Comparison of ENCODE assay signal across 28 cellular contexts in genomic region chr10:78134919-78135318, GRCh38.
DNase-seq lines count a peak whose midpoint lies in the region; ATAC-seq and TF ChIP-seq lines count a peak whose summit lies in the region.
"Had no signal": no experiment of that assay in that cellular context is flagged by ENCODE, and none has a peak within 500 bp of the region (broad histone marks: within the 10 kb centered on the region; RNA-seq: fewer than 3 reads in every experiment).

No MANE protein-coding gene starts in this region.

- H2BK20ac ChIP-seq in IMR-90 (ENCODE audit: low read depth, low read length) = no peak overlapping the region

- H3K27me3 ChIP-seq in IMR-90 (ENCODE audit: control insufficient read depth, insufficient read depth, low read length) = peaks cover 42% of the 10 kb centered on the region
- no peaks in the 10 kb centered on the region for H3K27me3 ChIP-seq in mesendoderm (ENCODE audit: insufficient read depth, low read length, poor library complexity)
- H3K27me3 ChIP-seq: ovary, SJCRH30, tibial nerve had no signal

- H4K8ac ChIP-seq in IMR-90 (ENCODE audit: low read depth in 2 of 2, low read length in 2 of 2) = no peak overlapping the region
- no peak overlapping the region for H4K8ac ChIP-seq in mesendoderm (ENCODE audit: low read depth, low read length)

- H2BK5ac ChIP-seq in IMR-90 (ENCODE audit: low read depth, low read length, poor library complexity, severe bottlenecking) = no peak overlapping the region
- no peak overlapping the region for H2BK5ac ChIP-seq in mesendoderm (ENCODE audit: low read length)

- H3K79me1 ChIP-seq in IMR-90 (ENCODE audit: low read depth in 1 of 2, low read length in 2 of 2) (no peaks in the 10 kb centered on the region), mesendoderm (ENCODE audit: low read length) (no peaks in the 10 kb centered on the region)

- H3K79me2 ChIP-seq in mesendoderm (ENCODE audit: control insufficient read depth, insufficient read depth, low read length) = no peaks in the 10 kb centered on the region

- H2AK5ac ChIP-seq in IMR-90 (ENCODE audit: low read depth, low read length) (no peak overlapping the region), mesendoderm (ENCODE audit: low read length) (no peak overlapping the region)

- no peak overlapping the region for H2AK9ac ChIP-seq in IMR-90 (replicated peaks; ENCODE audit: low read depth, low read length, poor library complexity)

- H3K4me3 ChIP-seq in IMR-90 (ENCODE audit: insufficient read depth, low read depth, low read length) (no peak overlapping the region), mesendoderm (ENCODE audit: low read length) (no peak overlapping the region)
- H3K4me3 ChIP-seq: MG63, ovary, SJCRH30, stomach, tibial nerve had no signal

- no CpG with 5 or more reads among the region's 7 CpGs for WGBS in IMR-90 (ENCODE audit: extremely low coverage in 2 of 2, insufficient read length in 1 of 2), 2 experiments
- no CpG with 5 or more reads among the region's 7 CpGs for WGBS in mesendoderm (ENCODE audit: extremely low coverage, insufficient coverage, low lambda C conversion rate)

- H3K27ac ChIP-seq in IMR-90 (ENCODE audit: insufficient read depth, low read length) (no peak overlapping the region), mesendoderm (ENCODE audit: low read depth, low read length) (no peak overlapping the region)
- H3K27ac ChIP-seq: ovary, SJCRH30, stomach, tibial nerve had no signal

- no peaks in the 10 kb centered on the region for H3K4me1 ChIP-seq in IMR-90 (ENCODE audit: control insufficient read depth, insufficient read depth, low read length)
- H3K4me1 ChIP-seq in mesendoderm (ENCODE audit: control insufficient read depth, low read depth, low read length) = no peaks in the 10 kb centered on the region
- H3K4me1 ChIP-seq: SJCRH30, stomach, tibial nerve had no signal

- intact Hi-C loops in IMR-90 (cut with micrococcal nuclease) = no loop called here

- no peak for ATAC-seq in IMR-90 (ENCODE audit: low read depth)
- no peak for ATAC-seq in GM19324 (IDR thresholded peaks at IDR 0.05; ENCODE audit: low FRiP score, unreplicated experiment)
- ATAC-seq in GM19467 (IDR thresholded peaks at IDR 0.05; ENCODE audit: unreplicated experiment) = no peak
- ATAC-seq: activated CD4-positive, CD25-positive, alpha-beta regulatory T cell treated with anti-CD3 and anti-CD28 coated beads, Interleukin-2, amount 50 U/mL, for 24 hours; activated CD8-positive, alpha-beta T cell treated with anti-CD3 and anti-CD28 coated beads for 36 hours; T-cell had no signal

- H3K36me3 ChIP-seq in IMR-90 (ENCODE audit: control insufficient read depth, insufficient read depth, low read length) = no peaks in the 10 kb centered on the region
- H3K36me3 ChIP-seq in mesendoderm (ENCODE audit: control insufficient read depth, insufficient read depth, low read length) = no peaks in the 10 kb centered on the region
- H3K36me3 ChIP-seq: MG63, ovary, SJCRH30, stomach, tibial nerve had no signal

- H3K9me1 ChIP-seq in IMR-90 (ENCODE audit: insufficient read depth, low read length) = no peaks in the 10 kb centered on the region

- H2BK15ac ChIP-seq in IMR-90 (ENCODE audit: low read depth, low read length) (no peak overlapping the region), mesendoderm (replicated peaks; ENCODE audit: low read depth) (no peak overlapping the region)

- H3K18ac ChIP-seq in IMR-90 (ENCODE audit: low read depth, low read length) = no peak overlapping the region
- no peak overlapping the region for H3K18ac ChIP-seq in mesendoderm (ENCODE audit: low read length)

- H3K9ac ChIP-seq in IMR-90 (ENCODE audit: low read depth, low read length) (no peak overlapping the region), mesendoderm (ENCODE audit: low read length) (no peak overlapping the region)

- no peak overlapping the region for H4K91ac ChIP-seq in IMR-90 (ENCODE audit: insufficient read depth, low read depth, low read length)

- dilution Hi-C loops in IMR-90 (cut with HindIII; ENCODE audit: low sequenced_read_pairs, unreplicated experiment) = no loop called here

- H3K23ac ChIP-seq in IMR-90 (ENCODE audit: low read depth, low read length) (no peak overlapping the region), mesendoderm (ENCODE audit: low read length) (no peak overlapping the region)

- H3K56ac ChIP-seq in IMR-90 (ENCODE audit: extremely low read depth, insufficient read depth, low read length) (no peak overlapping the region), mesendoderm (ENCODE audit: low read length) (no peak overlapping the region)

- DNase-seq in DMS53 (lab: John Stamatoyannopoulos, UW) (peak; percentile 84), IMR-90 (no peak), SK-MEL-5 (ENCODE audit: low read depth, low spot score) (peak; percentile 41), mesendoderm (peak; percentile 20), hippocampal formation (lab: John Stamatoyannopoulos, UW) (no peak)
- no peak for DNase-seq in NK-92 treated with Interleukin-12 subunit alpha and Interleukin-12 subunit beta, amount 100 ng/mL, for 24 hours (lab: John Stamatoyannopoulos, UW)
- DNase-seq: activated CD8-positive, alpha-beta T cell treated with anti-CD3 and anti-CD28 coated beads for 36 hours; activated effector memory CD4-positive, alpha-beta T cell treated with anti-CD3 and anti-CD28 coated beads, Interleukin-2, amount 50 U/mL, for 16 hours; activated naive CD8-positive, alpha-beta T cell treated with anti-CD3 and anti-CD28 coated beads for 36 hours; aorta; C1 segment of cervical spinal cord; DND-41; effector CD8-positive, alpha-beta T cell; erythroblast; glutamatergic neuron; KBM-7; MG63; NCI-H1417 treated with DMSO at 0.1 percent for 48 hours; NCI-H2107; ovary; stimulated activated CD4-positive, alpha-beta T cell treated with anti-CD3 and anti-CD28 coated beads, Interleukin-2, amount 100 ng/mL, for 24 hours; stomach; T-cell had no signal

- H2AFZ ChIP-seq in IMR-90 (replicated peaks; ENCODE audit: low read length, poor library complexity) = no peak overlapping the region

- H4K5ac ChIP-seq in IMR-90 (ENCODE audit: low read depth, low read length) (no peak overlapping the region), mesendoderm (ENCODE audit: low read length) (no peak overlapping the region)

- TF ChIP-seq CTCF in IMR-90 (conservative IDR thresholded peaks at IDR 0.05; ENCODE audit: low read depth, low read length) = no peak

- H4K20me1 ChIP-seq in IMR-90 (ENCODE audit: insufficient read depth, low read length) = no peaks in the 10 kb centered on the region

- H3K9me3 ChIP-seq in IMR-90 (ENCODE audit: control insufficient read depth, insufficient read depth, low read length) = peaks cover 4% of the 10 kb centered on the region; the same call in 1 of the 2 replicates
- H3K9me3 ChIP-seq: MG63, ovary, SJCRH30, stomach, tibial nerve had no signal

- no TSS peak for BruUV-seq in IMR-90 (replicated peaks; lab: Mats Ljungman, UMichigan)

- POLR2A ChIA-PET in IMR-90 (lab: Charles Lee; ENCODE audit: unreplicated experiment) = no interaction called here

- no peak for TF ChIP-seq POLR2A in IMR-90 (IDR thresholded peaks at IDR 0.05; ENCODE audit: low read depth, low read length)

- no peak for TF ChIP-seq RAD21 in IMR-90 (IDR thresholded peaks at IDR 0.05; ENCODE audit: low read length)

- H3K14ac ChIP-seq in IMR-90 (replicated peaks; ENCODE audit: low read depth, low read length) = no peak overlapping the region

- in situ Hi-C loops in IMR-90 (cut with MboI; ENCODE audit: low sequenced_read_pairs) (no loop called here), SK-MEL-5 (cut with HindIII; ENCODE audit: low pct_unique_long_range_greater_than_20kb, low sequenced_read_pairs) (no loop called here)

- H2BK120ac ChIP-seq in IMR-90 (ENCODE audit: low read depth, low read length) (no peak overlapping the region), mesendoderm (ENCODE audit: low read depth, low read length) (no peak overlapping the region)

- no peak overlapping the region for H3K4me2 ChIP-seq in IMR-90 (ENCODE audit: low read depth, low read length)
- no peak overlapping the region for H3K4me2 ChIP-seq in mesendoderm (ENCODE audit: low read length)

- CTCF ChIA-PET in IMR-90 (lab: Yijun Ruan, JAX) = interaction anchor here (0.6 kb wide), 2 partner anchors 387 to 671 kb away, joined by 3 to 4 read pairs; no protein-coding TSS in a partner anchor

- H3K4ac ChIP-seq in IMR-90 (ENCODE audit: low read depth, low read length) = no peak overlapping the region
- H3K4ac ChIP-seq in mesendoderm (ENCODE audit: low read depth, low read length) = no peak overlapping the region

TF ChIP-seq in IMR-90, 13 proteins besides CTCF, POLR2A, EP300 and RAD21:
- TF ChIP-seq NFE2L2 (IDR thresholded peaks at IDR 0.05; ENCODE audit: low read depth, low read length) = no peak
- TF ChIP-seq USF2 (IDR thresholded peaks at IDR 0.05; ENCODE audit: low read depth, low read length) = peak; percentile 48; the same call in 1 of the 2 replicates
TF ChIP-seq in IMR-90: peak in this region for 1.

Comparison
In these comparisons a context has a peak if more than half of its experiments do, and no peak if none do; other contexts are left out.
1. DNase-seq: peak in DMS53 (single experiment), SK-MEL-5 (single experiment) and mesendoderm (single experiment); none in IMR-90 (single experiment), hippocampal formation (0 of 2) and NK-92 treated with Interleukin-12 subunit alpha and Interleukin-12 subunit beta, amount 100 ng/mL, for 24 hours (single experiment).